9 cellular contexts compared by ENCODE assay signal in the genomic region with DNA sequence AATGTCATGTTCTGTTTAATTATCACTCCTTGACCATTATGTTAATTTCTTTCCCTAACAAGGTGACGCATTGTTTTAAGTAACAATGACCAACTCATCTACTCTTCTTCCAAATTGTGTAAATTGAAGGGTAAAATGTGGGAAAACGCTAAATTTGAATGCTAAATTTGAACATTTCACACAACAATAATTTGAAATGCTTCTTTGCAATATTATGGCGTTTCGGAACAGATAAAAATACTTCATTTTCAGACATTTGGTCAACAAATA. TPM values are rescaled to one million over a fixed set of nuclear protein-coding genes. Genes with fewer than 3 reads are reported as not detected.
A peak's percentile ranks its signal among the peaks of the same experiment; 100 is the strongest.
DNase-seq lines count a peak whose midpoint lies in the region; ATAC-seq and TF ChIP-seq lines count a peak whose summit lies in the region.
"Had no signal": no experiment of that assay in that cellular context is flagged by ENCODE, and none has a peak within 500 bp of the region (broad histone marks: within the 10 kb centered on the region; RNA-seq: fewer than 3 reads in every experiment).

No MANE protein-coding gene starts in this region.

- H3K9me3 ChIP-seq in left ventricle myocardium inferior (replicated peaks) (no peaks in the 10 kb centered on the region), mononuclear cell (ENCODE audit: low read depth, low read length) (no peaks in the 10 kb centered on the region), aorta (ENCODE audit: control insufficient read depth, low read length) (no peaks in the 10 kb centered on the region)

- ATAC-seq in Right ventricle myocardium superior (ENCODE audit: poor library complexity), result no peak
- no peak for ATAC-seq in aorta (ENCODE audit: low FRiP score)
- ATAC-seq in HG03045 (IDR thresholded peaks at IDR 0.05; ENCODE audit: unreplicated experiment), result no peak

- DNase-seq in left ventricle myocardium inferior (no peak), Right ventricle myocardium superior (no peak), brain microvascular endothelial cell (no peak), aorta (no peak), NCI-H146 treated with DMSO at 0.1 percent for 48 hours (lab: John Stamatoyannopoulos, UW; ENCODE audit: unreplicated experiment) (no peak), islet precursor cell (no peak)
- DNase-seq: cortex of kidney had no signal

- 8 to 9% methylated on average over 4 of the region's 4 CpGs for WGBS in aorta, 2 donors

- H3K27me3 ChIP-seq in left ventricle myocardium inferior (ENCODE audit: low read depth) (no peaks in the 10 kb centered on the region), brain microvascular endothelial cell (replicated peaks) (no peaks in the 10 kb centered on the region), mononuclear cell (ENCODE audit: insufficient read depth, low read length) (no peaks in the 10 kb centered on the region), aorta (ENCODE audit: control insufficient read depth in 1 of 2, insufficient read depth in 2 of 2, low read length in 1 of 2) (no peaks in the 10 kb centered on the region)

- TF ChIP-seq CTCF in left ventricle myocardium inferior (IDR thresholded peaks at IDR 0.05; ENCODE audit: borderline replicate concordance), result no peak
- no peak for TF ChIP-seq CTCF in brain microvascular endothelial cell (IDR thresholded peaks at IDR 0.05; ENCODE audit: low read depth, low read length, missing control alignments)

- in situ Hi-C loops in brain microvascular endothelial cell (cut with HindIII; ENCODE audit: low pct_ligation_motif_present, low sequenced_read_pairs), result no loop called here

- peaks cover 30% of the 10 kb centered on the region for H3K4me1 ChIP-seq in left ventricle myocardium inferior
- H3K4me1 ChIP-seq in mononuclear cell (ENCODE audit: insufficient read depth, low read length), result peaks cover 23% of the 10 kb centered on the region
- no peaks in the 10 kb centered on the region for H3K4me1 ChIP-seq in aorta (ENCODE audit: control insufficient read depth in 1 of 2, insufficient read depth in 2 of 2, low read length in 2 of 2)

- peak overlapping the region; percentile 100 for H3K27ac ChIP-seq in left ventricle myocardium inferior (replicated peaks)
- H3K27ac ChIP-seq in brain microvascular endothelial cell, result no peak overlapping the region
- H3K27ac ChIP-seq in aorta (ENCODE audit: low read depth in 1 of 2, low read length in 2 of 2), result no peak overlapping the region

- intact Hi-C loops in left ventricle myocardium inferior (cut with micrococcal nuclease), result no loop called here
- intact Hi-C loops in Right ventricle myocardium superior (cut with DNase I), result no loop called here
- intact Hi-C loops in aorta (cut with DNase I), result loop anchor here in 1 of 2 donors (10.0 kb wide), 1 partner anchor 120 kb away; no protein-coding TSS in a partner anchor

- H3K36me3 ChIP-seq in left ventricle myocardium inferior (no peaks in the 10 kb centered on the region), brain microvascular endothelial cell (replicated peaks) (no peaks in the 10 kb centered on the region), aorta (ENCODE audit: control insufficient read depth in 1 of 2, insufficient read depth in 2 of 2, low read length in 1 of 2) (no peaks in the 10 kb centered on the region)

- H3K4me3 ChIP-seq in left ventricle myocardium inferior (peak overlapping the region; percentile 99), brain microvascular endothelial cell (ENCODE audit: low read depth, low read length) (peak overlapping the region; percentile 76), mononuclear cell (ENCODE audit: low read length) (peak overlapping the region; percentile 86), aorta (ENCODE audit: low read length in 2 of 2) (peak overlapping the region; percentile 75 to 77)

RNA-seq across cellular contexts. Expression of gene KMT2C, which starts 29.2 kb away (rescaled TPM):
- total RNA-seq in left ventricle myocardium inferior (42.3 TPM), Right ventricle myocardium superior (34.8 TPM), mononuclear cell (122 TPM), aorta (100 to 1,000 TPM; 104 to 123 TPM)
- polyA plus RNA-seq in aorta, result 1 to 10 TPM; 5.8 to 8.9 TPM
